Comparison of ENCODE assay signal across 8 cellular contexts in genomic region chr10:32378371-32379301, GRCh38. TPM values are rescaled to one million over a fixed set of nuclear protein-coding genes. Genes with fewer than 3 reads are reported as not detected.
DNase-seq lines count a peak whose midpoint lies in the region; ATAC-seq and TF ChIP-seq lines count a peak whose summit lies in the region.

No MANE protein-coding gene starts in this region.

- 0 to 1% methylated on average over 17 to 18 of the region's 18 CpGs for WGBS in testis, 2 donors

- no peak for TF ChIP-seq CTCF in GM06990 (IDR thresholded peaks at IDR 0.05; ENCODE audit: insufficient read depth, low read length, poor library complexity, severe bottlenecking)
- no peak for TF ChIP-seq CTCF in glutamatergic neuron (IDR thresholded peaks at IDR 0.05; ENCODE audit: partially characterized antibody, unreplicated experiment)
- no peak for TF ChIP-seq CTCF in omental fat pad (IDR thresholded peaks at IDR 0.05)
- no peak for TF ChIP-seq CTCF in testis (IDR thresholded peaks at IDR 0.05)

- intact Hi-C loops in testis (cut with DNase I; ENCODE audit: low total_unique reads), result no loop called here

- no peak overlapping the region for H3K4me3 Mint-ChIP-seq in glutamatergic neuron (ENCODE audit: unreplicated experiment)

- no peak overlapping the region for H3K27ac Mint-ChIP-seq in glutamatergic neuron (ENCODE audit: unreplicated experiment)

- H3K27me3 ChIP-seq in GM06990 (replicated peaks; ENCODE audit: control insufficient read depth, insufficient read depth, low read length), result no peaks in the 10 kb centered on the region
- no peaks in the 10 kb centered on the region for H3K27me3 ChIP-seq in testis

- H3K27me3 Mint-ChIP-seq in glutamatergic neuron (ENCODE audit: unreplicated experiment), result no peaks in the 10 kb centered on the region

- H3K9me3 ChIP-seq in testis, result no peaks in the 10 kb centered on the region

- no peaks in the 10 kb centered on the region for H3K9me3 Mint-ChIP-seq in glutamatergic neuron (ENCODE audit: unreplicated experiment)

- H3K4me3 ChIP-seq in GM06990 (replicated peaks; ENCODE audit: low read depth, low read length), result peak overlapping the region; percentile 84
- H3K4me3 ChIP-seq in testis, result peak overlapping the region; percentile 57 to 68

- DNase-seq in GM06990 (ENCODE audit: extremely low read depth, insufficient read length) (peak; percentile 79), NCI-H1048 (lab: John Stamatoyannopoulos, UW) (peak; percentile 92), SK-N-DZ (ENCODE audit: low spot score) (peak; percentile 83), glutamatergic neuron (peak; percentile 92), omental fat pad (ENCODE audit: low spot score) (peak; percentile 86), testis (peak; percentile 98)
- DNase-seq in activated naive CD4-positive, alpha-beta T cell treated with anti-CD3 and anti-CD28 coated beads, Interleukin-2, amount 50 U/mL, for 16 hours, result peak; percentile 91

- ATAC-seq in HG02571 (IDR thresholded peaks at IDR 0.05; ENCODE audit: unreplicated experiment) (peak; percentile 96), omental fat pad (ENCODE audit: low FRiP score) (peak; percentile 92)

- H3K36me3 Mint-ChIP-seq in glutamatergic neuron (ENCODE audit: unreplicated experiment), result peaks cover 4% of the 10 kb centered on the region

- no peaks in the 10 kb centered on the region for H3K36me3 ChIP-seq in GM06990 (ENCODE audit: control insufficient read depth, insufficient read depth, low read length)
- no peaks in the 10 kb centered on the region for H3K36me3 ChIP-seq in testis (ENCODE audit: low read depth, missing control alignments)

- no peaks in the 10 kb centered on the region for H3K4me1 Mint-ChIP-seq in glutamatergic neuron (ENCODE audit: low read depth, unreplicated experiment)

- TF ChIP-seq POLR2A in testis (IDR thresholded peaks at IDR 0.05), result no peak

- H3K4me1 ChIP-seq in testis, result no peaks in the 10 kb centered on the region

- peak overlapping the region; percentile 67 to 77 for H3K27ac ChIP-seq in testis

RNA-seq across cellular contexts. Expression of gene EPC1, which starts 31.7 kb away (rescaled TPM):
- polyA plus RNA-seq in SK-N-DZ (2014; cell fraction: cytosol; rRNA removed), result 13.9 and 16.9 TPM in 2 replicates
- polyA plus RNA-seq in SK-N-DZ (2014; cell fraction: nucleus; rRNA removed), result 30.4 and 41.2 TPM in 2 replicates
- total RNA-seq in glutamatergic neuron (ENCODE audit: unreplicated experiment) (51.0 TPM), omental fat pad (10 to 100 TPM; 30.5 to 68.7 (median 34.5) TPM), testis (10 to 100 TPM; 65.4 to 65.8 TPM)
- 34.8 TPM for polyA plus RNA-seq in testis (ENCODE audit: insufficient read depth, low read depth, low replicate concordance)

Comparison
In these comparisons a context has a peak if more than half of its experiments do, and no peak if none do; other contexts are left out.
1. Peak in every context shown above with its lines: DNase-seq, ATAC-seq, H3K4me3 ChIP-seq and H3K27ac ChIP-seq.